ENCODE assay signal across 13 cellular contexts in genomic region chr5:103519550-103519949, GRCh38. TPM values are rescaled to one million over a fixed set of nuclear protein-coding genes. Genes with fewer than 3 reads are reported as not detected.
DNase-seq lines count a peak whose midpoint lies in the region; ATAC-seq and TF ChIP-seq lines count a peak whose summit lies in the region.
"Had no signal": no experiment of that assay in that cellular context is flagged by ENCODE, and none has a peak within 500 bp of the region (broad histone marks: within the 10 kb centered on the region; RNA-seq: fewer than 3 reads in every experiment).

No MANE protein-coding gene starts in this region.

- H3K23ac ChIP-seq in H9 (ENCODE audit: insufficient read length, low read depth, low read length): no peak overlapping the region

- TF ChIP-seq CTCF in H9 (conservative IDR thresholded peaks at IDR 0.05) (peak; percentile 69), WTC11 (IDR thresholded peaks at IDR 0.05) (peak; percentile 14; the same call in 1 of the 2 replicates)
- no peak for TF ChIP-seq CTCF in CD4-positive, alpha-beta T cell (IDR thresholded peaks at IDR 0.05)

- H3K4me1 Mint-ChIP-seq in H9: peaks cover 0 to 2% of the 10 kb centered on the region in 2 experiments; a peak in 2 of 4 replicates
- H3K4me1 Mint-ChIP-seq in WTC11: peaks cover 10% of the 10 kb centered on the region
- H3K4me1 Mint-ChIP-seq in CD4-positive, alpha-beta T cell (ENCODE audit: low read depth): peaks cover 4% of the 10 kb centered on the region
- H3K4me1 Mint-ChIP-seq: stimulated activated naive CD8-positive, alpha-beta T cell treated with anti-CD3 and anti-CD28 coated beads, Interleukin-15, amount 100 ng/mL, for 72 hours had no signal

- no peak overlapping the region for H2BK120ac ChIP-seq in H9 (ENCODE audit: low read depth, low read length, poor library complexity, severe bottlenecking)

- WGBS in H9 (ENCODE audit: extremely low coverage, insufficient read length, low lambda C conversion rate): no CpG with 5 or more reads among the region's 4 CpGs

- no peaks in the 10 kb centered on the region for H4K20me1 ChIP-seq in H9 (ENCODE audit: control insufficient read depth, insufficient read depth, insufficient read length)

- H3K23me2 ChIP-seq in H9 (ENCODE audit: insufficient read length, low read depth, low read length, poor library complexity, severe bottlenecking): no peaks in the 10 kb centered on the region

- H3K79me1 ChIP-seq in H9 (ENCODE audit: insufficient read depth, low read depth, low read length, poor library complexity, severe bottlenecking): no peaks in the 10 kb centered on the region

- CTCF ChIA-PET in WTC11 (lab: Charles Lee): interaction anchor here (0.6 to 2.0 kb wide), 22 partner anchors 12 to 326 kb away, joined by 3 to 25 read pairs (median 5); partner anchors contain the start of genes MACIR and NUDT12
- CTCF ChIA-PET in CD4-positive, alpha-beta T cell (lab: Charles Lee): no interaction called here

- no peak overlapping the region for H3K56ac ChIP-seq in H9 (ENCODE audit: insufficient read length, low read depth, low read length)

- intact Hi-C loops in CD4-positive, alpha-beta T cell (cut with DNase I, micrococcal nuclease): no loop called here

- H4K8ac ChIP-seq in H9 (replicated peaks; ENCODE audit: insufficient read length, low read depth, low read length): no peak overlapping the region

- H3K4me2 ChIP-seq in H9 (ENCODE audit: insufficient read depth, insufficient read length, low read length): no peak overlapping the region

- no peak overlapping the region for H3T11ph ChIP-seq in H9 (ENCODE audit: low read length)

- no peak overlapping the region for H3K9ac ChIP-seq in H9 (ENCODE audit: extremely low read depth, insufficient read length, low read length)

- H2BK5ac ChIP-seq in H9 (ENCODE audit: insufficient read length, low read length): no peak overlapping the region

- no peak overlapping the region for H3K14ac ChIP-seq in H9 (ENCODE audit: insufficient read depth, low read length)

- H3K27ac Mint-ChIP-seq in H9 (no peak overlapping the region), WTC11 (no peak overlapping the region)
- H3K27ac Mint-ChIP-seq in CD4-positive, alpha-beta T cell: no peak overlapping the region
- H3K27ac Mint-ChIP-seq: activated CD8-positive, alpha-beta T cell treated with anti-CD3 and anti-CD28 coated beads for 36 hours; stimulated activated naive CD8-positive, alpha-beta T cell treated with anti-CD3 and anti-CD28 coated beads, Interleukin-15, amount 100 ng/mL, for 72 hours had no signal

- no peak overlapping the region for H2BK12ac ChIP-seq in H9 (ENCODE audit: insufficient read length, low read depth, low read length)

- H3K4me3 Mint-ChIP-seq in H9: no peak overlapping the region
- no peak overlapping the region for H3K4me3 Mint-ChIP-seq in WTC11
- no peak overlapping the region for H3K4me3 Mint-ChIP-seq in CD4-positive, alpha-beta T cell
- H3K4me3 Mint-ChIP-seq: activated CD8-positive, alpha-beta T cell treated with anti-CD3 and anti-CD28 coated beads for 36 hours; stimulated activated naive CD8-positive, alpha-beta T cell treated with anti-CD3 and anti-CD28 coated beads, Interleukin-15, amount 100 ng/mL, for 72 hours had no signal

- DNase-seq in AG20443 (ENCODE audit: low spot score): peak; percentile 24
- peak; percentile 46 for DNase-seq in H9
- DNase-seq in WTC11 (ENCODE audit: low spot score): peak; percentile 27
- peak; percentile 66 for DNase-seq in islet precursor cell
- DNase-seq in DMS79 (lab: John Stamatoyannopoulos, UW): no peak
- no peak for DNase-seq in CD4-positive, alpha-beta T cell
- DNase-seq: activated CD8-positive, alpha-beta T cell treated with anti-CD3 and anti-CD28 coated beads for 36 hours; kidney glomerular epithelial cell; stimulated activated CD4-positive, alpha-beta T cell treated with anti-CD3 and anti-CD28 coated beads, Interleukin-2, amount 100 ng/mL, for 24 hours; stimulated activated naive CD8-positive, alpha-beta T cell treated with anti-CD3 and anti-CD28 coated beads, Interleukin-15, amount 100 ng/mL, for 72 hours had no signal

- no peak overlapping the region for H3K4ac ChIP-seq in H9 (ENCODE audit: low read depth, low read length)

- H3K9me3 Mint-ChIP-seq in H9 (no peaks in the 10 kb centered on the region), WTC11 (no peaks in the 10 kb centered on the region)
- H3K9me3 Mint-ChIP-seq in CD4-positive, alpha-beta T cell: no peaks in the 10 kb centered on the region
- H3K9me3 Mint-ChIP-seq: activated CD8-positive, alpha-beta T cell treated with anti-CD3 and anti-CD28 coated beads for 36 hours; stimulated activated naive CD8-positive, alpha-beta T cell treated with anti-CD3 and anti-CD28 coated beads, Interleukin-15, amount 100 ng/mL, for 72 hours had no signal

- H3K4me1 ChIP-seq in H9 (ENCODE audit: insufficient read depth, low read length): no peaks in the 10 kb centered on the region

- no peak overlapping the region for H2AK5ac ChIP-seq in H9 (ENCODE audit: insufficient read length, low read length)

- H3K36me3 Mint-ChIP-seq in H9 (ENCODE audit: insufficient read depth in 1 of 3, low read depth in 3 of 3) (no peaks in the 10 kb centered on the region), WTC11 (no peaks in the 10 kb centered on the region)
- no peaks in the 10 kb centered on the region for H3K36me3 Mint-ChIP-seq in CD4-positive, alpha-beta T cell (ENCODE audit: low read depth)

- H2BK15ac ChIP-seq in H9 (ENCODE audit: low read depth, low read length): no peak overlapping the region

- no peak overlapping the region for H3K27ac ChIP-seq in H9 (ENCODE audit: insufficient read length, low read depth, low read length)
- H3K27ac ChIP-seq in CD4-positive, alpha-beta T cell (ENCODE audit: low read depth, low read length): no peak overlapping the region

- no peak overlapping the region for H3K18ac ChIP-seq in H9 (ENCODE audit: insufficient read length, low read depth, low read length)

- no peak overlapping the region for H2AFZ ChIP-seq in H9 (ENCODE audit: low read length)

- no peak overlapping the region for H4K5ac ChIP-seq in H9 (ENCODE audit: insufficient read length, low read depth, low read length)

- no peak overlapping the region for H4K91ac ChIP-seq in H9 (ENCODE audit: insufficient read length, low read depth, low read length)

- POLR2A ChIA-PET in WTC11 (lab: Charles Lee): interaction anchor here (0.5 kb wide), 1 partner anchor 67 kb away, joined by 3 read pairs; no protein-coding TSS in a partner anchor
- POLR2A ChIA-PET in CD4-positive, alpha-beta T cell (lab: Charles Lee): no interaction called here

- ATAC-seq in WTC11: peak; percentile 83
- no peak for ATAC-seq in HG03196 (IDR thresholded peaks at IDR 0.05; ENCODE audit: unreplicated experiment)
- no peak for ATAC-seq in GM19324 (IDR thresholded peaks at IDR 0.05; ENCODE audit: low FRiP score, unreplicated experiment)
- ATAC-seq in CD4-positive, alpha-beta T cell (ENCODE audit: poor library complexity): no peak
- ATAC-seq: activated CD8-positive, alpha-beta T cell treated with anti-CD3 and anti-CD28 coated beads for 36 hours; SK-N-SH treated with all-trans-retinoic acid at 6 μM for 48 hours; stimulated activated naive CD8-positive, alpha-beta T cell treated with anti-CD3 and anti-CD28 coated beads, Interleukin-15, amount 100 ng/mL, for 72 hours had no signal

- no peaks in the 10 kb centered on the region for H3K27me3 ChIP-seq in H9 (ENCODE audit: insufficient read depth, low read length)
- H3K27me3 ChIP-seq in CD4-positive, alpha-beta T cell (ENCODE audit: control insufficient read depth, insufficient read depth, low read length): no peaks in the 10 kb centered on the region

- no peak overlapping the region for H2BK20ac ChIP-seq in H9 (ENCODE audit: low read depth, low read length, poor library complexity, severe bottlenecking)

- H3K79me2 ChIP-seq in H9 (ENCODE audit: insufficient read depth, low read length): no peaks in the 10 kb centered on the region

- H3K27me3 Mint-ChIP-seq in H9 (ENCODE audit: low read depth) (no peaks in the 10 kb centered on the region), WTC11 (ENCODE audit: low read depth) (no peaks in the 10 kb centered on the region)
- no peaks in the 10 kb centered on the region for H3K27me3 Mint-ChIP-seq in CD4-positive, alpha-beta T cell

- no peaks in the 10 kb centered on the region for H3K9me3 ChIP-seq in H9 (ENCODE audit: control insufficient read depth, low read depth, low read length)
- no peaks in the 10 kb centered on the region for H3K9me3 ChIP-seq in CD4-positive, alpha-beta T cell (ENCODE audit: control insufficient read depth, low read length)

TF ChIP-seq in WTC11, 78 proteins besides CTCF, POLR2A, EP300 and RAD21 (continues in another document):
- TF ChIP-seq E2F5 (CRISPR knock-in tag; IDR thresholded peaks at IDR 0.05) (no peak), OVOL2 (CRISPR knock-in tag; IDR thresholded peaks at IDR 0.05; ENCODE audit: borderline replicate concordance) (no peak), ATF1 (CRISPR knock-in tag; IDR thresholded peaks at IDR 0.05) (no peak), NR3C1 (CRISPR knock-in tag; conservative IDR thresholded peaks at IDR 0.05; ENCODE audit: low read depth) (no peak), ZMAT4 (CRISPR knock-in tag; IDR thresholded peaks at IDR 0.05) (no peak), ELF4 (CRISPR knock-in tag; IDR thresholded peaks at IDR 0.05; ENCODE audit: low read depth) (no peak), EMX1 (CRISPR knock-in tag; IDR thresholded peaks at IDR 0.05) (no peak)
- TF ChIP-seq, protein P1, sequence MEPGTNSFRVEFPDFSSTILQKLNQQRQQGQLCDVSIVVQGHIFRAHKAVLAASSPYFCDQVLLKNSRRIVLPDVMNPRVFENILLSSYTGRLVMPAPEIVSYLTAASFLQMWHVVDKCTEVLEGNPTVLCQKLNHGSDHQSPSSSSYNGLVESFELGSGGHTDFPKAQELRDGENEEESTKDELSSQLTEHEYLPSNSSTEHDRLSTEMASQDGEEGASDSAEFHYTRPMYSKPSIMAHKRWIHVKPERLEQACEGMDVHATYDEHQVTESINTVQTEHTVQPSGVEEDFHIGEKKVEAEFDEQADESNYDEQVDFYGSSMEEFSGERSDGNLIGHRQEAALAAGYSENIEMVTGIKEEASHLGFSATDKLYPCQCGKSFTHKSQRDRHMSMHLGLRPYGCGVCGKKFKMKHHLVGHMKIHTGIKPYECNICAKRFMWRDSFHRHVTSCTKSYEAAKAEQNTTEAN (CRISPR knock-in tag; IDR thresholded peaks at IDR 0.05): no peak

RNA-seq across cellular contexts. Expression of gene NUDT12, which starts 43.0 kb away (rescaled TPM):
- total RNA-seq in H9 (2021) (10.2 and 11.3 TPM in 2 replicates), WTC11 (2021) (14.9 to 16.0 TPM (median 15.3 TPM) in 3 replicates)
- 1 to 10 TPM; 1.0 to 1.4 TPM for total RNA-seq in CD4-positive, alpha-beta T cell

Comparison
In these comparisons a context has a peak if more than half of its experiments do, and no peak if none do; other contexts are left out.
1. DNase-seq: peak in AG20443 (single experiment), H9 (single experiment), WTC11 (single experiment) and islet precursor cell (single experiment); none in DMS79 (single experiment) and CD4-positive, alpha-beta T cell (0 of 10).